ENCODE assay signal across 1 cellular context in genomic region chr12:47741340-47741703, GRCh38.
TF ChIP-seq lines count a peak whose summit lies in the region.

No MANE protein-coding gene starts in this region.

TF ChIP-seq in K562, 482 proteins besides CTCF, POLR2A, EP300 and RAD21:
- no peak for TF ChIP-seq ZNF121 (CRISPR knock-in tag; conservative IDR thresholded peaks at IDR 0.05)
- peak; percentile 61 for TF ChIP-seq NFIC (IDR thresholded peaks at IDR 0.05)
